In the genomic region with DNA sequence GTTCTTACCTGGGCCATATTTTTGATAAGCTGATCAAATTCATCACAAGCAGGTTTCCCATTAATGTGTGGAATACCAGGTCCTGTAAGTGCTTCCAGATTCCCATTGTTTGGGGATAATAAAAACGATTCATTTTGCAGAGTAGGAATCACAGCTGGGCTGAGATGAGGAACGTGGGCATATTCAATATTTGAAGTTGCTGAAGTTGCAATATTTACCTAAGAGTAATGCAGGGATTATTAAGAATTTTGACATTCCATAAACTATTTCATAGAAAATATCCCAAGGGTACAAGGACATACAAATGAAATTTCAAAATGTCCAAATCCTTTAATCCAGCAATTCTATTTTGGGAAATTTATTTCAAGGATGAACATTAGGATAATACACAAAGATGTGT, we compare ENCODE assay signal across 2 cellular contexts.
A peak's percentile ranks its signal among the peaks of the same experiment; 100 is the strongest.
TF ChIP-seq lines count a peak whose summit lies in the region.

No MANE protein-coding gene starts in this region.

TF ChIP-seq in HepG2, 621 proteins besides CTCF, POLR2A, EP300 and RAD21:
- TF ChIP-seq ZNF335 (CRISPR knock-in tag; IDR thresholded peaks at IDR 0.05) (no peak), MAFF (IDR thresholded peaks at IDR 0.05; ENCODE audit: low read depth, low read length) (0 out of 2 replicates have a peak, but pooled peaks have one; percentile 25), MAFK (conservative IDR thresholded peaks at IDR 0.05 in 1 of 2, IDR thresholded peaks at IDR 0.05 in 1 of 2; ENCODE audit: low read length in 2 of 2) (peak; percentile 43 to 62; a peak in 3 of 4 replicates), ZNF530 (CRISPR knock-in tag; IDR thresholded peaks at IDR 0.05; ENCODE audit: low read depth) (no peak)

TF ChIP-seq in K562, 482 proteins besides CTCF, POLR2A, EP300 and RAD21:
- TF ChIP-seq, protein P1, sequence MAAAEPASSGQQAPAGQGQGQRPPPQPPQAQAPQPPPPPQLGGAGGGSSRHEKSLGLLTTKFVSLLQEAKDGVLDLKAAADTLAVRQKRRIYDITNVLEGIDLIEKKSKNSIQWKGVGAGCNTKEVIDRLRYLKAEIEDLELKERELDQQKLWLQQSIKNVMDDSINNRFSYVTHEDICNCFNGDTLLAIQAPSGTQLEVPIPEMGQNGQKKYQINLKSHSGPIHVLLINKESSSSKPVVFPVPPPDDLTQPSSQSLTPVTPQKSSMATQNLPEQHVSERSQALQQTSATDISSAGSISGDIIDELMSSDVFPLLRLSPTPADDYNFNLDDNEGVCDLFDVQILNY (CRISPR knock-in tag; IDR thresholded peaks at IDR 0.05), result no peak
- TF ChIP-seq MXI1 (IDR thresholded peaks at IDR 0.05; ENCODE audit: low read depth, low read length) (no peak), ZNF316 (IDR thresholded peaks at IDR 0.05) (peak; percentile 16; the same call in 1 of the 2 replicates), ZBTB1 (CRISPR knock-in tag; IDR thresholded peaks at IDR 0.05; ENCODE audit: borderline replicate concordance, low read depth) (no peak)
- TF ChIP-seq, protein P2, sequence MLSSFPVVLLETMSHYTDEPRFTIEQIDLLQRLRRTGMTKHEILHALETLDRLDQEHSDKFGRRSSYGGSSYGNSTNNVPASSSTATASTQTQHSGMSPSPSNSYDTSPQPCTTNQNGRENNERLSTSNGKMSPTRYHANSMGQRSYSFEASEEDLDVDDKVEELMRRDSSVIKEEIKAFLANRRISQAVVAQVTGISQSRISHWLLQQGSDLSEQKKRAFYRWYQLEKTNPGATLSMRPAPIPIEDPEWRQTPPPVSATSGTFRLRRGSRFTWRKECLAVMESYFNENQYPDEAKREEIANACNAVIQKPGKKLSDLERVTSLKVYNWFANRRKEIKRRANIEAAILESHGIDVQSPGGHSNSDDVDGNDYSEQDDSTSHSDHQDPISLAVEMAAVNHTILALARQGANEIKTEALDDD (IDR thresholded peaks at IDR 0.05), result no peak
TF ChIP-seq in K562: peak in this region for 1.
